Comparison of ENCODE assay signal across 24 cellular contexts in genomic region chr1:67843746-67844145, GRCh38. TPM values are rescaled to one million over a fixed set of nuclear protein-coding genes. Genes with fewer than 3 reads are reported as not detected.
DNase-seq lines count a peak whose midpoint lies in the region; ATAC-seq and TF ChIP-seq lines count a peak whose summit lies in the region.
"Had no signal": no experiment of that assay in that cellular context is flagged by ENCODE, and none has a peak within 500 bp of the region (broad histone marks: within the 10 kb centered on the region; RNA-seq: fewer than 3 reads in every experiment).

No MANE protein-coding gene starts in this region.

- DNase-seq in right atrium auricular region (ENCODE audit: low spot score), result no peak
- no peak for DNase-seq in left ventricle myocardium inferior
- no peak for DNase-seq in chondrocyte (ENCODE audit: low spot score)
- DNase-seq in osteoblast (ENCODE audit: insufficient read length, low spot score, missing footprints), result no peak
- DNase-seq in stimulated activated CD4-positive, alpha-beta T cell treated with anti-CD3 and anti-CD28 coated beads, Interleukin-4, amount 100 ng/mL, for 4 hours, result no peak
- no peak for DNase-seq in nucleus accumbens (lab: John Stamatoyannopoulos, UW)
- DNase-seq: 8988T, BE2C, COR-L47, DMS79, H9, KBM-7, MM.1S, NCI-H1092, NCI-H1436, NCI-H2029, NCI-H2227 treated with DMSO at 0.1 percent for 48 hours, NCI-H510A, SHP77 treated with DMSO at 0.1 percent for 48 hours had no signal

- H3K9me3 ChIP-seq in right atrium auricular region (no peaks in the 10 kb centered on the region), left ventricle myocardium inferior (replicated peaks) (no peaks in the 10 kb centered on the region), osteoblast (ENCODE audit: low read depth, low read length) (no peaks in the 10 kb centered on the region)
- H3K9me3 ChIP-seq: BE2C had no signal

- H3K79me2 ChIP-seq in osteoblast (ENCODE audit: insufficient read depth, low read length), result no peaks in the 10 kb centered on the region

- intact Hi-C loops in left ventricle myocardium inferior (cut with micrococcal nuclease), result no loop called here

- peak overlapping the region; percentile 13 to 44 for H3K27ac ChIP-seq in right atrium auricular region
- no peak overlapping the region for H3K27ac ChIP-seq in left ventricle myocardium inferior (replicated peaks)
- peak overlapping the region; percentile 18 for H3K27ac ChIP-seq in osteoblast (ENCODE audit: low read depth, low read length)
- H3K27ac ChIP-seq: HL-60, RWPE1, SK-N-MC had no signal

- no peak overlapping the region for H3K4me2 ChIP-seq in osteoblast (ENCODE audit: insufficient read depth, low read length)

- no peaks in the 10 kb centered on the region for H3K36me3 Mint-ChIP-seq in chondrocyte (ENCODE audit: low read depth)

- H3K9me3 Mint-ChIP-seq in chondrocyte (ENCODE audit: low read depth), result no peaks in the 10 kb centered on the region
- H3K9me3 Mint-ChIP-seq: H9 had no signal

- H3K4me3 ChIP-seq in right atrium auricular region, result no peak overlapping the region
- H3K4me3 ChIP-seq in left ventricle myocardium inferior, result no peak overlapping the region
- no peak overlapping the region for H3K4me3 ChIP-seq in osteoblast (ENCODE audit: insufficient read depth, low read length)
- H3K4me3 ChIP-seq: SK-N-MC had no signal

- H3K4me1 ChIP-seq in right atrium auricular region, result peaks cover 0 to 8% of the 10 kb centered on the region in 2 donors
- peaks cover 29% of the 10 kb centered on the region for H3K4me1 ChIP-seq in left ventricle myocardium inferior
- H3K4me1 ChIP-seq in osteoblast (ENCODE audit: insufficient read depth, low read length), result peaks cover 27% of the 10 kb centered on the region
- H3K4me1 ChIP-seq: BE2C had no signal

- no peaks in the 10 kb centered on the region for H3K27me3 ChIP-seq in right atrium auricular region
- H3K27me3 ChIP-seq in left ventricle myocardium inferior (ENCODE audit: low read depth), result no peaks in the 10 kb centered on the region
- H3K27me3 ChIP-seq in osteoblast (ENCODE audit: insufficient read depth, low read length), result no peaks in the 10 kb centered on the region
- H3K27me3 ChIP-seq: BE2C had no signal

- no peaks in the 10 kb centered on the region for H3K36me3 ChIP-seq in right atrium auricular region
- no peaks in the 10 kb centered on the region for H3K36me3 ChIP-seq in left ventricle myocardium inferior
- no peaks in the 10 kb centered on the region for H3K36me3 ChIP-seq in osteoblast (ENCODE audit: insufficient read depth, low read length)
- H3K36me3 ChIP-seq: BE2C had no signal

- no peak for ATAC-seq in activated CD4-positive, CD25-positive, alpha-beta regulatory T cell treated with anti-CD3 and anti-CD28 coated beads, Interleukin-2, amount 50 U/mL, for 24 hours
- ATAC-seq: HepG2 had no signal

- no peaks in the 10 kb centered on the region for H4K20me1 ChIP-seq in osteoblast (ENCODE audit: insufficient read depth, low read length)

- H2AFZ ChIP-seq in osteoblast (ENCODE audit: low read length), result no peak overlapping the region

- peak overlapping the region; percentile 5 for H3K27ac Mint-ChIP-seq in chondrocyte (ENCODE audit: unreplicated experiment)

- TF ChIP-seq CTCF in right atrium auricular region (IDR thresholded peaks at IDR 0.05) (no peak), left ventricle myocardium inferior (IDR thresholded peaks at IDR 0.05; ENCODE audit: borderline replicate concordance) (no peak), chondrocyte (IDR thresholded peaks at IDR 0.05) (no peak), osteoblast (IDR thresholded peaks at IDR 0.05; ENCODE audit: extremely low read depth, low read depth, low read length) (no peak)

- peaks cover 30% of the 10 kb centered on the region for H3K4me1 Mint-ChIP-seq in chondrocyte (ENCODE audit: low read depth)

- no peak overlapping the region for H3K4me3 Mint-ChIP-seq in chondrocyte (ENCODE audit: unreplicated experiment)
- H3K4me3 Mint-ChIP-seq: H9 had no signal

- no peaks in the 10 kb centered on the region for H3K27me3 Mint-ChIP-seq in chondrocyte (ENCODE audit: low read depth)

RNA-seq across cellular contexts. Expression of gene GNG12, which starts 10.5 kb away (rescaled TPM):
- total RNA-seq in right atrium auricular region, result 10 to 100 TPM; 29.1 to 45.4 TPM
- total RNA-seq in left ventricle myocardium inferior, result 35.1 TPM
- total RNA-seq in chondrocyte, result 78.2 to 93.0 TPM (median 91.5 TPM) in 3 replicates
- 204 and 219 TPM in 2 replicates for total RNA-seq in osteoblast
